ENCODE assay signal across 19 cellular contexts in the genomic region with DNA sequence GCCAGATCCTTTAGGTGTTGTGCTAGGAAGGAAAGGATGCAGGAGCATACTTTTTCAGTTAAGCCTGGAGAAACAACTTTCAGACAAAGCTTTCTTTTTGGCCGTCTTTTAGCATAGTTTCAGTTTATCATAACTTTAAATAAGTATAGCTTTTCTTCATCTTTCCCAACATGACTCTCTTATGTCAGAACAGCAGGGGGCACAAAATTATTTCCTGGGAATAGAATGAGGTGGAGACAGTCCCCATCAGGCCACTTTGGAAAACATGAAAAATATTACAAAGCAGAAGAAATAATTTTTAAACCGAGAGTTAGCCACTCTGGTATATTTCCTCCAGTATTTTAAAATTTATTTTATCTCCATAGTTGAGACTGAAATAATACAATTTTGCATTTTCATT.
DNase-seq lines count a peak whose midpoint lies in the region; ATAC-seq and TF ChIP-seq lines count a peak whose summit lies in the region.
"Had no signal": no experiment of that assay in that cellular context is flagged by ENCODE, and none has a peak within 500 bp of the region (broad histone marks: within the 10 kb centered on the region; RNA-seq: fewer than 3 reads in every experiment).

No MANE protein-coding gene starts in this region.

- H3K9me3 ChIP-seq in right lobe of liver (no peaks in the 10 kb centered on the region), tibial nerve (no peaks in the 10 kb centered on the region)
- H3K9me3 ChIP-seq: SJSA1 had no signal

- ATAC-seq in WTC11 (no peak), right lobe of liver (peak in 3 of 4 donors; percentile 35 to 79 (median 51)), GM21447 (IDR thresholded peaks at IDR 0.05; ENCODE audit: unreplicated experiment) (no peak)

- no peaks in the 10 kb centered on the region for H3K27me3 ChIP-seq in right lobe of liver
- no peaks in the 10 kb centered on the region for H3K27me3 ChIP-seq in tibial nerve
- H3K27me3 ChIP-seq: SJSA1 had no signal

- H3K4me1 ChIP-seq in right lobe of liver (no peaks in the 10 kb centered on the region), tibial nerve (no peaks in the 10 kb centered on the region)
- H3K4me1 ChIP-seq: SJSA1 had no signal

- POLR2A ChIA-PET in WTC11 (lab: Charles Lee) = interaction anchor here (0.6 kb wide), 1 partner anchor 476 kb away, joined by 3 read pairs; no protein-coding TSS in a partner anchor

- no peak for TF ChIP-seq EP300 in tibial nerve (IDR thresholded peaks at IDR 0.05)

- TF ChIP-seq CTCF in C4-2B (conservative IDR thresholded peaks at IDR 0.05) (peak; percentile 26), WTC11 (IDR thresholded peaks at IDR 0.05) (no peak), right lobe of liver (IDR thresholded peaks at IDR 0.05) (peak; percentile 36 to 49 (median 38)), retinal pigment epithelial cell (conservative IDR thresholded peaks at IDR 0.05; ENCODE audit: low read depth, low read length) (peak; percentile 34), tibial nerve (IDR thresholded peaks at IDR 0.05) (no peak)

- H3K27ac ChIP-seq in C4-2B = no peak overlapping the region
- H3K27ac ChIP-seq in right lobe of liver = no peak overlapping the region
- H3K27ac ChIP-seq in tibial nerve = no peak overlapping the region
- H3K27ac ChIP-seq: PC-9, SJSA1 had no signal

- no peaks in the 10 kb centered on the region for H3K27me3 Mint-ChIP-seq in WTC11 (ENCODE audit: low read depth)
- H3K27me3 Mint-ChIP-seq: CD4-positive, alpha-beta T cell had no signal

- DNase-seq in WTC11 (ENCODE audit: low spot score) (no peak), right lobe of liver (no peak), retinal pigment epithelial cell (ENCODE audit: low read depth) (no peak), tibial nerve (ENCODE audit: low spot score in 2 of 2) (no peak), NCI-H1694 treated with DMSO at 0.1 percent for 48 hours (lab: John Stamatoyannopoulos, UW) (no peak), NCI-H526 treated with DMSO at 0.1 percent for 48 hours (lab: John Stamatoyannopoulos, UW) (no peak)
- DNase-seq: 8988T; CD4-positive, alpha-beta T cell; DMS79; KBM-7; NCI-H1105 treated with DMSO at 0.1 percent for 48 hours; NCI-H187; NCI-H2107; NCI-H2227 treated with DMSO at 0.1 percent for 48 hours; PC-9 had no signal

- H3K4me3 ChIP-seq in right lobe of liver = no peak overlapping the region
- H3K4me3 ChIP-seq in retinal pigment epithelial cell (ENCODE audit: low read length) = no peak overlapping the region
- H3K4me3 ChIP-seq in tibial nerve = no peak overlapping the region
- H3K4me3 ChIP-seq: PC-9, SJSA1 had no signal

- peak overlapping the region; percentile 60; the same call in 1 of the 2 replicates for H3K27ac Mint-ChIP-seq in WTC11
- H3K27ac Mint-ChIP-seq: B cell; CD4-positive, alpha-beta T cell had no signal

- H3K4me3 Mint-ChIP-seq in WTC11 = no peak overlapping the region
- H3K4me3 Mint-ChIP-seq: B cell; CD4-positive, alpha-beta T cell had no signal

- H3K36me3 Mint-ChIP-seq in WTC11 = no peaks in the 10 kb centered on the region

- peaks cover 4% of the 10 kb centered on the region; the same call in 1 of the 2 replicates for H3K9me3 Mint-ChIP-seq in WTC11

- WGBS in right lobe of liver (ENCODE audit: insufficient coverage, low coverage, low lambda C conversion rate, missing lambda C conversion rate) = 47% methylated on average over 2 of the region's 2 CpGs
- 41 to 44% methylated on average over 2 of the region's 2 CpGs for WGBS in tibial nerve, 2 donors

- peaks cover 4% of the 10 kb centered on the region for H3K4me1 Mint-ChIP-seq in WTC11
- H3K4me1 Mint-ChIP-seq: B cell had no signal

- intact Hi-C loops in right lobe of liver (cut with DNase I) = no loop called here

- CTCF ChIA-PET in WTC11 (lab: Charles Lee) = no interaction called here

- TF ChIP-seq POLR2A in right lobe of liver (IDR thresholded peaks at IDR 0.05) = no peak
- no peak for TF ChIP-seq POLR2A in tibial nerve (IDR thresholded peaks at IDR 0.05)

- H3K36me3 ChIP-seq in right lobe of liver (no peaks in the 10 kb centered on the region), tibial nerve (no peaks in the 10 kb centered on the region)
- H3K36me3 ChIP-seq: SJSA1 had no signal

TF ChIP-seq in WTC11, 78 proteins besides CTCF, POLR2A, EP300 and RAD21:
- no peak for TF ChIP-seq ATF1 (CRISPR knock-in tag; IDR thresholded peaks at IDR 0.05)
- TF ChIP-seq SMAD3 (CRISPR knock-in tag; IDR thresholded peaks at IDR 0.05; ENCODE audit: borderline replicate concordance) = no peak

Comparison
In these comparisons a context has a peak if more than half of its experiments do, and no peak if none do; other contexts are left out.
1. CTCF ChIP-seq: peak in C4-2B (single experiment), right lobe of liver (4 of 4) and retinal pigment epithelial cell (single experiment); none in WTC11 (single experiment) and tibial nerve (0 of 5).
2. ATAC-seq: peak in right lobe of liver (3 of 4); none in WTC11 (single experiment) and GM21447 (single experiment).